In genomic region chr15:35751421-35752133, GRCh38 we compare ENCODE assay signal across 8 cellular contexts.
A peak's percentile ranks its signal among the peaks of the same experiment; 100 is the strongest.
DNase-seq lines count a peak whose midpoint lies in the region; ATAC-seq and TF ChIP-seq lines count a peak whose summit lies in the region.

No MANE protein-coding gene starts in this region.

- RAD21 ChIA-PET in HCT116 (lab: Charles Lee; ENCODE audit: low non-redundant PET in 1 of 2, low total read pairs in 2 of 2, uncharacterized antibody in 2 of 2, unreplicated experiment in 2 of 2), result interaction anchor here (0.6 to 1.2 kb wide), 4 partner anchors 14 to 698 kb away, joined by 3 read pairs; no protein-coding TSS in a partner anchor

- H2AFZ ChIP-seq in HCT116 (ENCODE audit: low read depth, low read length, poor library complexity, severe bottlenecking), result peak overlapping the region; percentile 98

- in situ Hi-C loops in G401 (cut with HindIII; ENCODE audit: low sequenced_read_pairs), result no loop called here

- POLR2A ChIA-PET in HCT116 (lab: Charles Lee), result interaction anchor here (0.9 kb wide), 1 partner anchor 742 kb away, joined by 3 read pairs; no protein-coding TSS in a partner anchor

- intact Hi-C loops in HCT116 (cut with micrococcal nuclease) (loop anchor here (10.0 kb wide), 3 partner anchors 753 to 1383 kb away; no protein-coding TSS in a partner anchor), colonic mucosa (cut with DNase I) (no loop called here), right lobe of liver (cut with DNase I) (no loop called here)

- no peaks in the 10 kb centered on the region for H3K79me2 ChIP-seq in HCT116 (ENCODE audit: insufficient read depth, low read length)

- TF ChIP-seq POLR2A in HCT116 (IDR thresholded peaks at IDR 0.05; ENCODE audit: borderline replicate concordance, extremely low read depth, insufficient read depth, insufficient read length), result no peak
- no peak for TF ChIP-seq POLR2A in right lobe of liver (IDR thresholded peaks at IDR 0.05)

- DNase-seq in G401 (ENCODE audit: low spot score) (peak; percentile 75), HCT116 (ENCODE audit: low read depth, low spot score) (peak; percentile 68), NCI-H2029 (lab: John Stamatoyannopoulos, UW) (peak; percentile 8), UCSD-AML1 (lab: John Stamatoyannopoulos, UW; ENCODE audit: unreplicated experiment) (peak; percentile 44), colonic mucosa (peak; percentile 80), right lobe of liver (peak; percentile 50 to 71 (median 54)), epidermal melanocyte (ENCODE audit: insufficient read length, low spot score) (no peak)
- peak; percentile 16 to 30 (median 19) for DNase-seq in stimulated activated CD4-positive, alpha-beta T cell treated with anti-CD3 and anti-CD28 coated beads, TNF-alpha, amount 100 ng/mL, for 24 hours (ENCODE audit: low read depth in 3 of 3)

- H3K9ac ChIP-seq in HCT116 (ENCODE audit: low read length), result no peak overlapping the region
- no peak overlapping the region for H3K9ac ChIP-seq in colonic mucosa (ENCODE audit: low read depth in 2 of 2, low read length in 2 of 2)

- H3K4me2 ChIP-seq in HCT116 (ENCODE audit: low read length), result peak overlapping the region; percentile 25; the same call in 1 of the 2 replicates

- no peak overlapping the region for H3K4me3 ChIP-seq in HCT116 (replicated peaks in 1 of 2; ENCODE audit: low read depth in 1 of 2, low read length in 2 of 2)
- no peak overlapping the region for H3K4me3 ChIP-seq in colonic mucosa
- H3K4me3 ChIP-seq in right lobe of liver, result no peak overlapping the region

- ATAC-seq in HCT116, result peak; percentile 96
- ATAC-seq in right lobe of liver, result peak; percentile 89 to 94 (median 92)

- peak; percentile 15 to 85 (median 73); a peak in 5 of 6 replicates for TF ChIP-seq CTCF in HCT116 (IDR thresholded peaks at IDR 0.05 in 2 of 3, conservative IDR thresholded peaks at IDR 0.05 in 1 of 3; ENCODE audit: borderline replicate concordance in 1 of 3, insufficient read depth in 1 of 3, low read depth in 2 of 3, low read length in 2 of 3)
- TF ChIP-seq CTCF in colonic mucosa (IDR thresholded peaks at IDR 0.05), result peak; percentile 58
- peak; percentile 63 to 78 (median 72) for TF ChIP-seq CTCF in right lobe of liver (IDR thresholded peaks at IDR 0.05)

- TF ChIP-seq RAD21 in HCT116 (IDR thresholded peaks at IDR 0.05; ENCODE audit: low read depth), result peak; percentile 69

- H4K20me1 ChIP-seq in HCT116 (ENCODE audit: insufficient read depth), result no peaks in the 10 kb centered on the region

- CTCF ChIA-PET in HCT116 (lab: Charles Lee), result interaction anchor here (0.6 to 4.1 kb wide), 23 partner anchors 10 to 1383 kb away, joined by 3 to 34 read pairs (median 4); partner anchors contain the start of gene AQR

- BruUV-seq in HCT116 (replicated peaks; lab: Mats Ljungman, UMichigan), result no TSS peak

- 25% methylated on average over 14 of the region's 14 CpGs for WGBS in right lobe of liver (ENCODE audit: insufficient coverage, low coverage, low lambda C conversion rate, missing lambda C conversion rate)

- H3K27ac ChIP-seq in HCT116 (ENCODE audit: low read depth, low read length) (no peak overlapping the region), colonic mucosa (no peak overlapping the region), right lobe of liver (no peak overlapping the region)

- H3K9me2 ChIP-seq in HCT116 (ENCODE audit: insufficient read depth), result no peaks in the 10 kb centered on the region; the same call in 1 of the 2 replicates

- peaks cover 0 to 13% of the 10 kb centered on the region in 2 experiments; a peak in 2 of 4 replicates for H3K4me1 ChIP-seq in HCT116 (ENCODE audit: control insufficient read depth in 1 of 2, insufficient read depth in 2 of 2, low read length in 2 of 2)
- no peaks in the 10 kb centered on the region for H3K4me1 ChIP-seq in colonic mucosa
- H3K4me1 ChIP-seq in right lobe of liver, result peaks cover 0 to 13% (median 0%) of the 10 kb centered on the region in 4 donors

- H3K36me3 ChIP-seq in HCT116 (ENCODE audit: control insufficient read depth in 1 of 2, insufficient read depth in 2 of 2, low read length in 2 of 2) (no peaks in the 10 kb centered on the region), colonic mucosa (no peaks in the 10 kb centered on the region), right lobe of liver (no peaks in the 10 kb centered on the region)

- H3K9me3 ChIP-seq in HCT116 (ENCODE audit: control insufficient read depth in 1 of 2, insufficient read depth in 1 of 2, low read depth in 1 of 2, low read length in 2 of 2) (no peaks in the 10 kb centered on the region), colonic mucosa (no peaks in the 10 kb centered on the region), right lobe of liver (no peaks in the 10 kb centered on the region)

- H3K27me3 ChIP-seq in HCT116 (ENCODE audit: insufficient read depth, low read length), result no peaks in the 10 kb centered on the region
- no peaks in the 10 kb centered on the region for H3K27me3 ChIP-seq in colonic mucosa
- H3K27me3 ChIP-seq in right lobe of liver, result no peaks in the 10 kb centered on the region

TF ChIP-seq in HCT116, 20 proteins besides CTCF, POLR2A, EP300 and RAD21:
- TF ChIP-seq REST (IDR thresholded peaks at IDR 0.05; ENCODE audit: low read depth) (no peak), EZH2 (IDR thresholded peaks at IDR 0.05) (no peak), ZNF274 (IDR thresholded peaks at IDR 0.05; ENCODE audit: low read depth, low read length) (no peak), SIN3A (IDR thresholded peaks at IDR 0.05; ENCODE audit: low read depth) (no peak), ATF3 (IDR thresholded peaks at IDR 0.05) (no peak), ZFX (IDR thresholded peaks at IDR 0.05) (no peak), ELF1 (IDR thresholded peaks at IDR 0.05; ENCODE audit: borderline replicate concordance, low read depth) (no peak), CEBPB (IDR thresholded peaks at IDR 0.05; ENCODE audit: low read depth) (no peak), SP1 (IDR thresholded peaks at IDR 0.05; ENCODE audit: low read depth) (no peak), CBX3 (IDR thresholded peaks at IDR 0.05; ENCODE audit: low read depth) (no peak), EGR1 (IDR thresholded peaks at IDR 0.05; ENCODE audit: low read depth) (no peak), POLR2AphosphoS5 (IDR thresholded peaks at IDR 0.05; ENCODE audit: low read depth, low read length) (no peak), JUND (IDR thresholded peaks at IDR 0.05) (no peak), SRF (IDR thresholded peaks at IDR 0.05; ENCODE audit: low read depth) (no peak), EZH2phosphoT487 (IDR thresholded peaks at IDR 0.05; ENCODE audit: borderline replicate concordance) (no peak), MAX (IDR thresholded peaks at IDR 0.05) (no peak)
